ENCODE assay signal across 2 cellular contexts in the genomic region with DNA sequence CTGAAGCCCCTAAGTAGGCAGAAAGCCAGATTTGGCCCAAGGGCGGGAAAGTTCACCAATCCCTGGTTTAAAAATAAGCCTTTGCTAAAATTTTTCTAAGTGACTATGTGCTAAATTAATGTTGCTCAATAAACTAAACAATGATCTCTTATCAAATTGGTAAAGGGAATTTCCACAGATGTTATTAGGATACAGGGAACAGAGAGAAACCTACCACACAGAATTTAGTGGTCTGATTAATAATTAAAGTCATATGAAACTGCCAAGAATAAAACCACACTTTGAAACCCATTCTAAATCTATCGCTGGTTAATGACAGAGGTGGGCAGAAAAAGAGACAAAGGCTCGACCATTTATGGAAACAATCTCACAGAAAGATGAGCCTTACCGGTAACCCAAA.
TF ChIP-seq lines count a peak whose summit lies in the region.

No MANE protein-coding gene starts in this region.

TF ChIP-seq in GM12878, 131 proteins besides CTCF, POLR2A, EP300 and RAD21:
- TF ChIP-seq SPI1 (IDR thresholded peaks at IDR 0.05; ENCODE audit: borderline replicate concordance, insufficient read depth, low read depth, low read length) = no peak
- TF ChIP-seq ZZZ3 (IDR thresholded peaks at IDR 0.05; ENCODE audit: control insufficient read depth, insufficient read length, low read depth) = no peak
- no peak for TF ChIP-seq REST (IDR thresholded peaks at IDR 0.05; ENCODE audit: low read depth, low read length)

TF ChIP-seq in neural cell, 6 proteins besides CTCF, POLR2A, EP300 and RAD21:
- TF ChIP-seq POLR2AphosphoS5 (IDR thresholded peaks at IDR 0.05) (no peak), SMC3 (conservative IDR thresholded peaks at IDR 0.05; ENCODE audit: poor library complexity) (no peak), REST (IDR thresholded peaks at IDR 0.05; ENCODE audit: borderline replicate concordance) (no peak), TAF1 (IDR thresholded peaks at IDR 0.05; ENCODE audit: low read depth) (no peak), EZH2 (IDR thresholded peaks at IDR 0.05; ENCODE audit: borderline replicate concordance, insufficient read depth, low read length, poor library complexity, severe bottlenecking) (no peak), MXI1 (conservative IDR thresholded peaks at IDR 0.05; ENCODE audit: poor library complexity, severe bottlenecking) (no peak)
